9 cellular contexts compared by ENCODE assay signal in the genomic region with DNA sequence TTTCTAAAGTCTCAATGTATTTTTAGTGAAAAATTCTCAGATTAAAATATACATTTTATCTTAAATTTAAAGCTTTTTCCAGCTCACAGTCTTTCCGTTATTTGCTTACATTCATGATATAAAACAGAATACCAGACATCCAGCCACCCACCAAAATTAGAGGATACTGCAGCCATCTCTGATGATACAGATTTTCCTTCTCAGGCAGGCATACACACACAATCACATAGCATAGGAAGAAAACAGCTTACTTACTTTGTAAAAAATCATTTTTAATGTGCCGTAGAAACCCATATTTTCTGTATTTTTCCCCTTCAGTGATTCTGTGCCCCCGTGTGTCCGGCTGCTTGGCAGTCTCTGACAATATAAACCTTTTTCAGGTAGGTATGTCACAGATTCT.
A peak's percentile ranks its signal among the peaks of the same experiment; 100 is the strongest.
DNase-seq lines count a peak whose midpoint lies in the region; ATAC-seq and TF ChIP-seq lines count a peak whose summit lies in the region.
"Had no signal": no experiment of that assay in that cellular context is flagged by ENCODE, and none has a peak within 500 bp of the region (broad histone marks: within the 10 kb centered on the region; RNA-seq: fewer than 3 reads in every experiment).

No MANE protein-coding gene starts in this region.

- peak overlapping the region; percentile 88 for H3K27ac ChIP-seq in RWPE2 (ENCODE audit: poor library complexity, severe bottlenecking)
- H3K27ac ChIP-seq in foreskin keratinocyte, result peak overlapping the region; percentile 62
- peak overlapping the region; percentile 54 for H3K27ac ChIP-seq in skeletal muscle tissue (ENCODE audit: low read depth, low read length)

- peak; percentile 16 for TF ChIP-seq CTCF in RWPE2 (IDR thresholded peaks at IDR 0.05; ENCODE audit: poor library complexity, severe bottlenecking)
- TF ChIP-seq CTCF in foreskin keratinocyte (conservative IDR thresholded peaks at IDR 0.05), result peak; percentile 18

- H3K27me3 ChIP-seq in RWPE2 (ENCODE audit: insufficient read depth, poor library complexity, severe bottlenecking) (no peaks in the 10 kb centered on the region), foreskin keratinocyte (no peaks in the 10 kb centered on the region), skeletal muscle tissue (ENCODE audit: control insufficient read depth in 3 of 3, insufficient read depth in 3 of 3, low read length in 3 of 3) (no peaks in the 10 kb centered on the region)

- H3K4me3 ChIP-seq in RWPE2 (ENCODE audit: severe bottlenecking) (peak overlapping the region; percentile 38), skeletal muscle tissue (ENCODE audit: low read length in 3 of 3) (peak overlapping the region; percentile 57 to 75 (median 62))

- peak overlapping the region; percentile 36 to 64 (median 63) for H3K9ac ChIP-seq in skeletal muscle tissue (ENCODE audit: low read depth in 1 of 3, low read length in 3 of 3)

- H3K9me3 ChIP-seq in RWPE2 (ENCODE audit: severe bottlenecking) (no peaks in the 10 kb centered on the region), skeletal muscle tissue (ENCODE audit: control insufficient read depth in 3 of 3, low read length in 3 of 3) (no peaks in the 10 kb centered on the region)

- H3K36me3 ChIP-seq in RWPE2 (ENCODE audit: low read depth) (peaks cover 5% of the 10 kb centered on the region), skeletal muscle tissue (ENCODE audit: control insufficient read depth in 3 of 3, insufficient read depth in 3 of 3, low read length in 3 of 3) (no peaks in the 10 kb centered on the region)

- DNase-seq in RWPE2 (ENCODE audit: low spot score) (no peak), foreskin keratinocyte (no peak), hippocampal formation (lab: John Stamatoyannopoulos, UW) (no peak), NCI-H526 treated with DMSO at 0.1 percent for 48 hours (lab: John Stamatoyannopoulos, UW) (no peak), SKM-1 (lab: John Stamatoyannopoulos, UW; ENCODE audit: unreplicated experiment) (no peak)
- DNase-seq: activated CD4-positive, alpha-beta T cell treated with anti-CD3 and anti-CD28 coated beads, Interleukin-2, amount 50 U/mL, for 48 hours had no signal

- ATAC-seq in GM19438 (IDR thresholded peaks at IDR 0.05; ENCODE audit: low read depth, unreplicated experiment) (peak; percentile 23), RWPE2 (ENCODE audit: low read depth) (no peak; the same call in 2 of the 3 replicates), foreskin keratinocyte (no peak), GM21576 (IDR thresholded peaks at IDR 0.05; ENCODE audit: unreplicated experiment) (no peak)

- peaks cover 41% of the 10 kb centered on the region for H3K4me1 ChIP-seq in RWPE2 (ENCODE audit: insufficient read depth, poor library complexity, severe bottlenecking)
- peaks cover 32% of the 10 kb centered on the region for H3K4me1 ChIP-seq in foreskin keratinocyte
- peaks cover 0 to 13% (median 8%) of the 10 kb centered on the region in 3 donors for H3K4me1 ChIP-seq in skeletal muscle tissue (ENCODE audit: control insufficient read depth in 3 of 3, insufficient read depth in 3 of 3, low read length in 3 of 3)
